ENCODE assay signal across 15 cellular contexts in the genomic region with DNA sequence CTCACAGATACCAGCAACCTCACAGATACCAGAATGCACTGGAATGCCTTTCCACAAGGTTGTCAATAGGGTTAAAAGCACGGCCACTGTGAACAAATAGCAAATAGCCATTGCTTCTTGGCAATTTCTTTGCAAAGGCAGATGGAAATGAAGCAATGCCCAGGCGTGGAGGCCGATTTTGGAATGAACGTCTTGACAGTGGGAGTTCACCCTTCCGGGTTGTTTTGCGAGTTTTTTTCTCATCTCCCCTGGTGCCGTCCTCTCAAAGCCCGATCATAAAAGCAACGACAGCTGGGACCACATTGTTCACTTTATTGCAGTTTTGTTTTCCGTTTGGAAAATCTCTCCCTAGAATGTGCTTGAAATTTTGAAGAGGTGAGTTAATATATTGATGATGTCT. TPM values are rescaled to one million over a fixed set of nuclear protein-coding genes. Genes with fewer than 3 reads are reported as not detected.
A peak's percentile ranks its signal among the peaks of the same experiment; 100 is the strongest.
DNase-seq lines count a peak whose midpoint lies in the region; ATAC-seq and TF ChIP-seq lines count a peak whose summit lies in the region.
"Had no signal": no experiment of that assay in that cellular context is flagged by ENCODE, and none has a peak within 500 bp of the region (broad histone marks: within the 10 kb centered on the region; RNA-seq: fewer than 3 reads in every experiment).

No MANE protein-coding gene starts in this region.

- no peak for TF ChIP-seq CTCF in right atrium auricular region (IDR thresholded peaks at IDR 0.05)
- TF ChIP-seq CTCF in type B pancreatic cell (conservative IDR thresholded peaks at IDR 0.05), result no peak

- no peaks in the 10 kb centered on the region for H3K9me3 ChIP-seq in right atrium auricular region

- H3K4me1 Mint-ChIP-seq in stimulated activated naive CD8-positive, alpha-beta T cell treated with anti-CD3 and anti-CD28 coated beads, Interleukin-15, amount 100 ng/mL, for 72 hours, result peaks cover 71% of the 10 kb centered on the region
- H3K4me1 Mint-ChIP-seq in type B pancreatic cell (ENCODE audit: unreplicated experiment), result peaks cover 35% of the 10 kb centered on the region

- H3K36me3 ChIP-seq in right atrium auricular region, result no peaks in the 10 kb centered on the region

- H3K4me3 Mint-ChIP-seq in stimulated activated naive CD8-positive, alpha-beta T cell treated with anti-CD3 and anti-CD28 coated beads, Interleukin-15, amount 100 ng/mL, for 72 hours, result no peak overlapping the region
- peak overlapping the region; percentile 20 for H3K4me3 Mint-ChIP-seq in type B pancreatic cell

- no peaks in the 10 kb centered on the region for H3K27me3 ChIP-seq in right atrium auricular region

- H3K27ac Mint-ChIP-seq in stimulated activated naive CD8-positive, alpha-beta T cell treated with anti-CD3 and anti-CD28 coated beads, Interleukin-15, amount 100 ng/mL, for 72 hours, result peak overlapping the region; percentile 34 to 43
- no peak overlapping the region for H3K27ac Mint-ChIP-seq in type B pancreatic cell

- no peaks in the 10 kb centered on the region for H3K4me1 ChIP-seq in right atrium auricular region

- no peak for ATAC-seq in stimulated activated naive CD8-positive, alpha-beta T cell treated with anti-CD3 and anti-CD28 coated beads, Interleukin-15, amount 100 ng/mL, for 72 hours
- no peak for ATAC-seq in stimulated activated naive CD8-positive, alpha-beta T cell treated with anti-CD3 and anti-CD28 coated beads, Interleukin-15, Interleukin-2, amounts not matched to agents 100 U/mL and 50 U/mL, for 24 hours

- H3K27ac ChIP-seq in right atrium auricular region, result no peak overlapping the region
- H3K27ac ChIP-seq: KMS-11 had no signal

- H3K9me3 Mint-ChIP-seq in stimulated activated naive CD8-positive, alpha-beta T cell treated with anti-CD3 and anti-CD28 coated beads, Interleukin-15, amount 100 ng/mL, for 72 hours, result no peaks in the 10 kb centered on the region
- H3K9me3 Mint-ChIP-seq in type B pancreatic cell, result no peaks in the 10 kb centered on the region

- H3K27me3 Mint-ChIP-seq in stimulated activated naive CD8-positive, alpha-beta T cell treated with anti-CD3 and anti-CD28 coated beads, Interleukin-15, amount 100 ng/mL, for 72 hours, result peaks cover 34% of the 10 kb centered on the region
- H3K27me3 Mint-ChIP-seq in type B pancreatic cell, result peaks cover 14% of the 10 kb centered on the region

- DNase-seq in NCI-H1092 treated with DMSO at 0.1 percent for 48 hours (lab: John Stamatoyannopoulos, UW), result peak; percentile 12
- no peak for DNase-seq in NCI-H1092 (lab: John Stamatoyannopoulos, UW)
- DNase-seq in stimulated activated naive CD8-positive, alpha-beta T cell treated with anti-CD3 and anti-CD28 coated beads, Interleukin-15, amount 100 ng/mL, for 72 hours, result no peak
- DNase-seq in stimulated activated naive CD8-positive, alpha-beta T cell treated with anti-CD3 and anti-CD28 coated beads, Interleukin-15, Interleukin-2, amounts not matched to agents 100 U/mL and 50 U/mL, for 24 hours, result no peak
- peak; percentile 67 for DNase-seq in right atrium auricular region (ENCODE audit: low spot score)
- no peak for DNase-seq in type B pancreatic cell (ENCODE audit: extremely low spot score, unreplicated experiment)
- no peak for DNase-seq in activated CD4-positive, CD25-positive, alpha-beta regulatory T cell treated with anti-CD3 and anti-CD28 coated beads, Interleukin-2, amount 50 U/mL, for 72 hours
- no peak for DNase-seq in kidney tubule cell (ENCODE audit: low spot score)
- DNase-seq: C1 segment of cervical spinal cord; NCI-H146; NCI-H526 treated with DMSO at 0.1 percent for 48 hours; NK-92 treated with Interleukin-12 subunit alpha and Interleukin-12 subunit beta, amount 100 ng/mL, for 24 hours; SIG-M5 had no signal

- no peak overlapping the region for H3K4me3 ChIP-seq in right atrium auricular region

- no peaks in the 10 kb centered on the region for H3K36me3 Mint-ChIP-seq in type B pancreatic cell

RNA-seq across cellular contexts. Expression of a gene that starts 38.0 kb away (rescaled TPM):
- total RNA-seq in right atrium auricular region (10 to 100 TPM in 1 of 2 donors, 1 to 10 TPM in 1; 6.8 to 17.7 TPM), type B pancreatic cell (ENCODE audit: low replicate concordance) (80.3 and 82.1 TPM in 2 replicates)
- total RNA-seq: HepG2 had no signal

Comparison
In these comparisons a context has a peak if more than half of its experiments do, and no peak if none do; other contexts are left out.
1. DNase-seq: peak in NCI-H1092 treated with DMSO at 0.1 percent for 48 hours (single experiment) and right atrium auricular region (single experiment); none in NCI-H1092 (single experiment), stimulated activated naive CD8-positive, alpha-beta T cell treated with anti-CD3 and anti-CD28 coated beads, Interleukin-15, amount 100 ng/mL, for 72 hours (0 of 2), stimulated activated naive CD8-positive, alpha-beta T cell treated with anti-CD3 and anti-CD28 coated beads, Interleukin-15, Interleukin-2, amounts not matched to agents 100 U/mL and 50 U/mL, for 24 hours (single experiment), type B pancreatic cell (single experiment), activated CD4-positive, CD25-positive, alpha-beta regulatory T cell treated with anti-CD3 and anti-CD28 coated beads, Interleukin-2, amount 50 U/mL, for 72 hours (single experiment) and kidney tubule cell (single experiment).